8 cellular contexts compared by ENCODE assay signal in the genomic region with DNA sequence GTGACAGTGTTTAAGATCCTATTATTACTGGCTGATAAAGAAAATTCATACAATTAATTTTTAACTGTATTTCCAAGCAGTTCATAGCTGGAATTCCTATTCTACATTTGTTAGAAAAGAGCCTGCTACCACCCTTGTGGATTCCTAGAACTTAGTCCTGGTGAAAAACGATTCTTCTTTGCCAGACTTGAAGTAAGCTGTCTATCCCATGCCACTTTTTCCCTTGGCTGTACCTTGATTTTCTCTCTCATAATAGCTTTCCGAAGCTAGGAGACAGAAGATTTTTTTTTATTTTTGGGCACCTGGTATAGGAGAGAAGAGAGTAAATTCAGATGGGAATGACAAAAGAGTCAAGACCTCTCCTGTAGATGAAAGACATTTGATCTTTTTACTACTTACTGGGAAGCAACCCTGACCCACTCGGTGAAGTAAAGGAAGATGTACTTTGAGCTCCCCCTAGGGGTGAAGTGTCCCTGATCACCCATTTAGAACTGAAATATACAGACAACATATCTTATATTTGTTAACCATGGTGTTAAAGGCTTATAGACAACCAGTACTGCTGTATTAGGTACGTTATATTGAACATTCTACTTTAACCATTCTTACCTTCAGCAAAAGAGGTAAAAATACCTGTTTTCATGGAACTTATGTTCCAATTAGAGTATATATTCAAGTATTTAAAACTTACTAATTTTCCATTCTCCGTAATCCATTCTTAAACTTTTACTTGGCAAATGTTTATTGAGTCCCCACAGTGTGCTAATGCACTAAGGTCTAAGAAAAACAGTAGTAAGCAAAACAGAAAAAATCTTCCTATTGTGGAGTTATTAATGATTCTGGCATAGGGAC. TPM values are rescaled to one million over a fixed set of nuclear protein-coding genes. Genes with fewer than 3 reads are reported as not detected.
DNase-seq lines count a peak whose midpoint lies in the region; ATAC-seq and TF ChIP-seq lines count a peak whose summit lies in the region.

No MANE protein-coding gene starts in this region.

- intact Hi-C loops in MCF 10A (cut with micrococcal nuclease), result loop anchor here (1.0 to 10.0 kb wide), 5 partner anchors 54 to 815 kb away; a partner anchor contains a TSS

- H3K4me3 Mint-ChIP-seq in MCF 10A (ENCODE audit: unreplicated experiment), result no peak overlapping the region

- peak overlapping the region; percentile 23 for H3K27ac Mint-ChIP-seq in MCF 10A (ENCODE audit: low read depth, unreplicated experiment)

- H3K9me3 Mint-ChIP-seq in MCF 10A (ENCODE audit: unreplicated experiment), result no peaks in the 10 kb centered on the region

- no peak overlapping the region for H3K4me3 ChIP-seq in AG04450 (ENCODE audit: low read depth, low read length)

- H3K36me3 Mint-ChIP-seq in MCF 10A (ENCODE audit: insufficient read depth, unreplicated experiment), result peaks cover 31% of the 10 kb centered on the region

- BruUV-seq in MCF 10A (replicated peaks; lab: Mats Ljungman, UMichigan), result TSS peak; percentile 10

- POLR2A ChIA-PET in AG04450 (lab: Yijun Ruan, JAX) (interaction anchor here (0.8 kb wide), 1 partner anchor 55 kb away, joined by 4 read pairs; no protein-coding TSS in a partner anchor), MCF 10A (lab: Yijun Ruan, JAX) (interaction anchor here (0.7 to 3.1 kb wide), 4 partner anchors 50 to 1132 kb away, joined by 3 to 30 read pairs (median 4); a partner anchor contains a TSS)

- TF ChIP-seq CTCF in AG04450 (IDR thresholded peaks at IDR 0.05; ENCODE audit: low read depth, low read length) (peak; percentile 84), MCF 10A (IDR thresholded peaks at IDR 0.05; ENCODE audit: unreplicated experiment) (peak; percentile 58)

- H3K4me1 Mint-ChIP-seq in MCF 10A (ENCODE audit: insufficient read depth, unreplicated experiment), result peaks cover 17% of the 10 kb centered on the region

- no peaks in the 10 kb centered on the region for H3K27me3 Mint-ChIP-seq in MCF 10A (ENCODE audit: insufficient read depth, unreplicated experiment)

- H3K27me3 ChIP-seq in AG04450 (ENCODE audit: control insufficient read depth, insufficient read depth, low read length), result no peaks in the 10 kb centered on the region

- no peak overlapping the region for H3K27ac ChIP-seq in AG04450 (ENCODE audit: low read depth, low read length)

- CTCF ChIA-PET in AG04450 (lab: Charles Lee), result interaction anchor here (0.6 to 3.6 kb wide), 48 partner anchors 8 to 853 kb away, joined by 3 to 56 read pairs (median 6); a partner anchor contains a TSS
- CTCF ChIA-PET in MCF 10A (lab: Yijun Ruan, JAX), result interaction anchor here (0.6 to 2.5 kb wide), 48 partner anchors 10 to 1151 kb away, joined by 3 to 30 read pairs (median 4); no protein-coding TSS in a partner anchor

- DNase-seq in AG04450 (ENCODE audit: low read depth, low spot score) (peak; percentile 42), NCI-H128 (lab: John Stamatoyannopoulos, UW; ENCODE audit: unreplicated experiment) (peak; percentile 7), T-helper 9 cell (peak; percentile 23), MCF 10A (ENCODE audit: unreplicated experiment) (peak; percentile 81), islet precursor cell (peak; percentile 63)
- DNase-seq in stimulated activated CD4-positive, alpha-beta T cell treated with anti-CD3 and anti-CD28 coated beads, Interleukin-1b, Interleukin-23, amount 100 ng/mL, for 48 hours, result peak; percentile 22

- ATAC-seq in GM18499 (IDR thresholded peaks at IDR 0.05; ENCODE audit: insufficient read depth, unreplicated experiment) (peak; percentile 92), HG02852 (IDR thresholded peaks at IDR 0.05; ENCODE audit: unreplicated experiment) (peak; percentile 93)

- no peaks in the 10 kb centered on the region for H3K9me3 ChIP-seq in AG04450 (ENCODE audit: control insufficient read depth, insufficient read depth, low read length)

RNA-seq across cellular contexts. Expression of a gene that starts 36.2 kb away (rescaled TPM):
- 18.0 and 22.6 TPM in 2 replicates for polyA plus RNA-seq in AG04450 (2011; rRNA removed)
- polyA minus RNA-seq in AG04450 (2011; rRNA and poly(A)+ RNA removed), result 27.2 and 31.4 TPM in 2 replicates
- 21.7 and 23.4 TPM in 2 replicates for total RNA-seq in MCF 10A (2022)

RNA-seq across cellular contexts. Expression of a gene that starts 54.5 kb away (rescaled TPM):
- polyA plus RNA-seq in AG04450 (2011; rRNA removed), result 5.2 and 6.7 TPM in 2 replicates
- 6.5 and 8.8 TPM in 2 replicates for polyA minus RNA-seq in AG04450 (2011; rRNA and poly(A)+ RNA removed)
- 10.4 and 12.4 TPM in 2 replicates for total RNA-seq in MCF 10A (2022)

RNA-seq across cellular contexts. Expression of a gene that starts 54.7 kb away (rescaled TPM):
- polyA plus RNA-seq in AG04450 (2011; rRNA removed), result 88.1 and 109 TPM in 2 replicates
- 73.6 and 74.8 TPM in 2 replicates for polyA minus RNA-seq in AG04450 (2011; rRNA and poly(A)+ RNA removed)
- 83.4 and 96.6 TPM in 2 replicates for total RNA-seq in MCF 10A (2022)

Comparison
In these comparisons a context has a peak if more than half of its experiments do, and no peak if none do; other contexts are left out.
1. DNase-seq: peak in every context shown above with its lines; median percentile 81 in MCF 10A; 63 in islet precursor cell; 42 in AG04450; 23 in T-helper 9 cell; 22 in stimulated activated CD4-positive, alpha-beta T cell treated with anti-CD3 and anti-CD28 coated beads, Interleukin-1b, Interleukin-23, amount 100 ng/mL, for 48 hours; 7 in NCI-H128.